In the genomic region with DNA sequence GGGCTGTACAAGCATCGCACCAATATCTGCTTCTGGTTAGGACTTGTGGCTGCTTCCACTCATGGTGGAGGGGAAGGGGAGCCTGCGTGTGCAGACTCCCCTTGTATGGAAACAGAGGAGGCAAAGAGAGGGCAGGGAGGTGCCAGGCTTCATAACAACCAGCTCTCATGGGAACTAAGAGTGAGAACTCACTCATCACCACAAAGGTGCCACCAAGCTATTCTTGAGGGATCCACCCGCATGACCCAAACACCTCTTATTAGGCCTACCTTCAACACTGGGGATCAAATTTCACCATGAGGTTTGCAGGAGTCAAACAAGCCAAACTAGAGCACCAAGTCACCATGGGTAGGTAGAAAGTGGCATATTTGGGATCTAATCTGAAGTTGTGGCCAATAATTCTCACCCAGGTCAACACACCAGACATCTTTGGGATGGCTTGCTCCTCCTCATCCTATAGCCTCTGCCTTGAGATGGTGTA, we compare ENCODE assay signal across 15 cellular contexts. TPM values are rescaled to one million over a fixed set of nuclear protein-coding genes. Genes with fewer than 3 reads are reported as not detected.
DNase-seq lines count a peak whose midpoint lies in the region; ATAC-seq and TF ChIP-seq lines count a peak whose summit lies in the region.
"Had no signal": no experiment of that assay in that cellular context is flagged by ENCODE, and none has a peak within 500 bp of the region (broad histone marks: within the 10 kb centered on the region; RNA-seq: fewer than 3 reads in every experiment).

No MANE protein-coding gene starts in this region.

- no peaks in the 10 kb centered on the region for H3K36me3 ChIP-seq in BLaER1 treated with 17β-estradiol and CSF1 and Interleukin-3, amounts not matched to agents 10 nM and 100 nM
- H3K36me3 ChIP-seq in left lung, result peaks cover 0 to 21% of the 10 kb centered on the region in 2 donors
- H3K36me3 ChIP-seq: HAP-1 had no signal

- intact Hi-C loops in left lung (cut with DNase I), result no loop called here

- H3K4me1 ChIP-seq in BLaER1 treated with 17β-estradiol and CSF1 and Interleukin-3, amounts not matched to agents 10 nM and 100 nM, result peaks cover 40 to 59% (median 47%) of the 10 kb centered on the region in 10 experiments
- H3K4me1 ChIP-seq in left lung, result peaks cover 0 to 47% of the 10 kb centered on the region in 2 donors
- H3K4me1 ChIP-seq: HAP-1 had no signal

- peaks cover 36 to 50% (median 48%) of the 10 kb centered on the region in 3 donors for H3K4me1 Mint-ChIP-seq in IgD-negative memory B cell
- H3K4me1 Mint-ChIP-seq in endothelial cell (ENCODE audit: unreplicated experiment), result no peaks in the 10 kb centered on the region
- H3K4me1 Mint-ChIP-seq in WTC11, result no peaks in the 10 kb centered on the region

- no peak for DNase-seq in left lung
- DNase-seq in endothelial cell (ENCODE audit: low spot score), result no peak
- no peak for DNase-seq in WTC11 (ENCODE audit: low spot score)
- no peak for DNase-seq in NOMO-1 (lab: John Stamatoyannopoulos, UW; ENCODE audit: unreplicated experiment in 2 of 2)
- DNase-seq in cortex of kidney (lab: John Stamatoyannopoulos, UW), result no peak
- DNase-seq: glutamatergic neuron, NCI-H2029 treated with DMSO at 0.1 percent for 48 hours, nephron progenitor cell, SW 1271 had no signal

- H3K27me3 ChIP-seq in BLaER1 treated with 17β-estradiol and CSF1 and Interleukin-3, amounts not matched to agents 10 nM and 100 nM, result no peaks in the 10 kb centered on the region
- H3K27me3 ChIP-seq in left lung, result no peaks in the 10 kb centered on the region

- CTCF ChIA-PET in WTC11 (lab: Charles Lee), result no interaction called here

- H3K9ac ChIP-seq in BLaER1 treated with 17β-estradiol and CSF1 and Interleukin-3, amounts not matched to agents 10 nM and 100 nM, result peak overlapping the region in 5 of 11 experiments; percentile 13 to 70 (median 52); a peak in 8 of 22 replicates
- H3K9ac ChIP-seq: KMS-11 had no signal

- peak; percentile 4 for ATAC-seq in GM18909 (IDR thresholded peaks at IDR 0.05; ENCODE audit: poor library complexity, unreplicated experiment)
- no peak for ATAC-seq in left lung
- ATAC-seq in WTC11, result no peak
- ATAC-seq: sciatic nerve had no signal

- peak overlapping the region; percentile 47 to 93 (median 55) for H3K27ac ChIP-seq in BLaER1 treated with 17β-estradiol and CSF1 and Interleukin-3, amounts not matched to agents 10 nM and 100 nM
- peak overlapping the region; percentile 20 to 86 for H3K27ac ChIP-seq in left lung
- H3K27ac ChIP-seq: KMS-11 had no signal

- H3K36me3 Mint-ChIP-seq in IgD-negative memory B cell, result peaks cover 6% of the 10 kb centered on the region
- H3K36me3 Mint-ChIP-seq in endothelial cell (ENCODE audit: low read depth, unreplicated experiment), result no peaks in the 10 kb centered on the region
- H3K36me3 Mint-ChIP-seq in WTC11, result no peaks in the 10 kb centered on the region; the same call in 1 of the 2 replicates

- H3K9me3 ChIP-seq in BLaER1 treated with 17β-estradiol and CSF1 and Interleukin-3, amounts not matched to agents 10 nM and 100 nM (replicated peaks in 1 of 11), result peaks cover 6 to 26% (median 8%) of the 10 kb centered on the region in 11 experiments; a peak in 18 of 22 replicates
- H3K9me3 ChIP-seq in left lung, result no peaks in the 10 kb centered on the region
- H3K9me3 ChIP-seq: HAP-1 had no signal

- H3K9me3 Mint-ChIP-seq in IgD-negative memory B cell, result peaks cover 0 to 4% (median 0%) of the 10 kb centered on the region in 3 donors
- no peaks in the 10 kb centered on the region for H3K9me3 Mint-ChIP-seq in endothelial cell (ENCODE audit: unreplicated experiment)
- H3K9me3 Mint-ChIP-seq in WTC11, result peaks cover 14% of the 10 kb centered on the region

- POLR2A ChIA-PET in WTC11 (lab: Charles Lee), result no interaction called here

- H3K27me3 Mint-ChIP-seq in IgD-negative memory B cell, result no peaks in the 10 kb centered on the region
- H3K27me3 Mint-ChIP-seq in endothelial cell (ENCODE audit: unreplicated experiment), result peaks cover 2% of the 10 kb centered on the region
- H3K27me3 Mint-ChIP-seq in WTC11 (ENCODE audit: low read depth), result no peaks in the 10 kb centered on the region

- TF ChIP-seq CTCF in left lung (IDR thresholded peaks at IDR 0.05), result no peak
- no peak for TF ChIP-seq CTCF in endothelial cell (IDR thresholded peaks at IDR 0.05; ENCODE audit: unreplicated experiment)
- no peak for TF ChIP-seq CTCF in WTC11 (IDR thresholded peaks at IDR 0.05)

- peak overlapping the region; percentile 68 to 95 (median 75) for H3K4me2 ChIP-seq in BLaER1 treated with 17β-estradiol and CSF1 and Interleukin-3, amounts not matched to agents 10 nM and 100 nM
- H3K4me2 ChIP-seq: KMS-11 had no signal

- H3K27ac Mint-ChIP-seq in IgD-negative memory B cell (peak overlapping the region in 2 of 3 donors; percentile 73 to 92), endothelial cell (ENCODE audit: unreplicated experiment) (no peak overlapping the region), WTC11 (no peak overlapping the region)
- H3K27ac Mint-ChIP-seq: nephron progenitor cell had no signal

- H3K4me3 Mint-ChIP-seq in IgD-negative memory B cell, result peak overlapping the region in 2 of 4 donors; percentile 1 to 52
- H3K4me3 Mint-ChIP-seq in endothelial cell (ENCODE audit: unreplicated experiment), result no peak overlapping the region
- no peak overlapping the region for H3K4me3 Mint-ChIP-seq in WTC11
- H3K4me3 Mint-ChIP-seq: nephron progenitor cell had no signal

- no peaks in the 10 kb centered on the region for H4K20me1 ChIP-seq in BLaER1 treated with 17β-estradiol and CSF1 and Interleukin-3, amounts not matched to agents 10 nM and 100 nM

- H3K4me3 ChIP-seq in BLaER1 treated with 17β-estradiol and CSF1 and Interleukin-3, amounts not matched to agents 10 nM and 100 nM, result peak overlapping the region in 4 of 10 experiments; percentile 11 to 27 (median 26); a peak in 6 of 20 replicates
- no peak overlapping the region for H3K4me3 ChIP-seq in left lung
- H3K4me3 ChIP-seq: HAP-1 had no signal

TF ChIP-seq in WTC11, 78 proteins besides CTCF, POLR2A, EP300 and RAD21 (continues in another document):
- TF ChIP-seq GABPB1 (CRISPR knock-in tag; IDR thresholded peaks at IDR 0.05), result no peak
- TF ChIP-seq, protein P1, sequence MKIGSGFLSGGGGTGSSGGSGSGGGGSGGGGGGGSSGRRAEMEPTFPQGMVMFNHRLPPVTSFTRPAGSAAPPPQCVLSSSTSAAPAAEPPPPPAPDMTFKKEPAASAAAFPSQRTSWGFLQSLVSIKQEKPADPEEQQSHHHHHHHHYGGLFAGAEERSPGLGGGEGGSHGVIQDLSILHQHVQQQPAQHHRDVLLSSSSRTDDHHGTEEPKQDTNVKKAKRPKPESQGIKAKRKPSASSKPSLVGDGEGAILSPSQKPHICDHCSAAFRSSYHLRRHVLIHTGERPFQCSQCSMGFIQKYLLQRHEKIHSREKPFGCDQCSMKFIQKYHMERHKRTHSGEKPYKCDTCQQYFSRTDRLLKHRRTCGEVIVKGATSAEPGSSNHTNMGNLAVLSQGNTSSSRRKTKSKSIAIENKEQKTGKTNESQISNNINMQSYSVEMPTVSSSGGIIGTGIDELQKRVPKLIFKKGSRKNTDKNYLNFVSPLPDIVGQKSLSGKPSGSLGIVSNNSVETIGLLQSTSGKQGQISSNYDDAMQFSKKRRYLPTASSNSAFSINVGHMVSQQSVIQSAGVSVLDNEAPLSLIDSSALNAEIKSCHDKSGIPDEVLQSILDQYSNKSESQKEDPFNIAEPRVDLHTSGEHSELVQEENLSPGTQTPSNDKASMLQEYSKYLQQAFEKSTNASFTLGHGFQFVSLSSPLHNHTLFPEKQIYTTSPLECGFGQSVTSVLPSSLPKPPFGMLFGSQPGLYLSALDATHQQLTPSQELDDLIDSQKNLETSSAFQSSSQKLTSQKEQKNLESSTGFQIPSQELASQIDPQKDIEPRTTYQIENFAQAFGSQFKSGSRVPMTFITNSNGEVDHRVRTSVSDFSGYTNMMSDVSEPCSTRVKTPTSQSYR (CRISPR knock-in tag; IDR thresholded peaks at IDR 0.05), result no peak
- no peak for TF ChIP-seq NR3C1 (CRISPR knock-in tag; conservative IDR thresholded peaks at IDR 0.05; ENCODE audit: low read depth)
- no peak for TF ChIP-seq ESRRA (CRISPR knock-in tag; IDR thresholded peaks at IDR 0.05; ENCODE audit: borderline replicate concordance)
- TF ChIP-seq, protein P2, sequence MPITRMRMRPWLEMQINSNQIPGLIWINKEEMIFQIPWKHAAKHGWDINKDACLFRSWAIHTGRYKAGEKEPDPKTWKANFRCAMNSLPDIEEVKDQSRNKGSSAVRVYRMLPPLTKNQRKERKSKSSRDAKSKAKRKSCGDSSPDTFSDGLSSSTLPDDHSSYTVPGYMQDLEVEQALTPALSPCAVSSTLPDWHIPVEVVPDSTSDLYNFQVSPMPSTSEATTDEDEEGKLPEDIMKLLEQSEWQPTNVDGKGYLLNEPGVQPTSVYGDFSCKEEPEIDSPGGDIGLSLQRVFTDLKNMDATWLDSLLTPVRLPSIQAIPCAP (CRISPR knock-in tag; IDR thresholded peaks at IDR 0.05), result no peak
- TF ChIP-seq ZNF121 (CRISPR knock-in tag; IDR thresholded peaks at IDR 0.05), result no peak
- TF ChIP-seq CREB1 (CRISPR knock-in tag; IDR thresholded peaks at IDR 0.05), result no peak
- TF ChIP-seq, protein P3, sequence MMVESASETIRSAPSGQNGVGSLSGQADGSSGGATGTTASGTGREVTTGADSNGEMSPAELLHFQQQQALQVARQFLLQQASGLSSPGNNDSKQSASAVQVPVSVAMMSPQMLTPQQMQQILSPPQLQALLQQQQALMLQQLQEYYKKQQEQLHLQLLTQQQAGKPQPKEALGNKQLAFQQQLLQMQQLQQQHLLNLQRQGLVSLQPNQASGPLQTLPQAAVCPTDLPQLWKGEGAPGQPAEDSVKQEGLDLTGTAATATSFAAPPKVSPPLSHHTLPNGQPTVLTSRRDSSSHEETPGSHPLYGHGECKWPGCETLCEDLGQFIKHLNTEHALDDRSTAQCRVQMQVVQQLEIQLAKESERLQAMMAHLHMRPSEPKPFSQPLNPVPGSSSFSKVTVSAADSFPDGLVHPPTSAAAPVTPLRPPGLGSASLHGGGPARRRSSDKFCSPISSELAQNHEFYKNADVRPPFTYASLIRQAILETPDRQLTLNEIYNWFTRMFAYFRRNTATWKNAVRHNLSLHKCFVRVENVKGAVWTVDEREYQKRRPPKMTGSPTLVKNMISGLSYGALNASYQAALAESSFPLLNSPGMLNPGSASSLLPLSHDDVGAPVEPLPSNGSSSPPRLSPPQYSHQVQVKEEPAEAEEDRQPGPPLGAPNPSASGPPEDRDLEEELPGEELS (CRISPR knock-in tag; IDR thresholded peaks at IDR 0.05), result no peak
- TF ChIP-seq, protein P4, sequence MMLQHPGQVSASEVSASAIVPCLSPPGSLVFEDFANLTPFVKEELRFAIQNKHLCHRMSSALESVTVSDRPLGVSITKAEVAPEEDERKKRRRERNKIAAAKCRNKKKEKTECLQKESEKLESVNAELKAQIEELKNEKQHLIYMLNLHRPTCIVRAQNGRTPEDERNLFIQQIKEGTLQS (CRISPR knock-in tag; conservative IDR thresholded peaks at IDR 0.05), result no peak
- TF ChIP-seq ATF1 (CRISPR knock-in tag; IDR thresholded peaks at IDR 0.05), result no peak

RNA-seq across cellular contexts. Expression of a gene that starts 46.4 kb away (rescaled TPM):
- 82.6 TPM for polyA plus RNA-seq in IgD-negative memory B cell
- total RNA-seq in left lung (1 to 10 TPM; 1.9 to 6.6 TPM), endothelial cell (ENCODE audit: unreplicated experiment) (0.31 TPM), WTC11 (2021) (1.9 to 2.1 TPM (median 1.9 TPM) in 3 replicates)

Comparison
In these comparisons a context has a peak if more than half of its experiments do, and no peak if none do; other contexts are left out.
1. H3K27ac Mint-ChIP-seq: peak in IgD-negative memory B cell (2 of 3); none in endothelial cell (single experiment) and WTC11 (single experiment).